Comparison of ENCODE assay signal across 8 cellular contexts in genomic region chr11:2376751-2377451, GRCh38. TPM values are rescaled to one million over a fixed set of nuclear protein-coding genes. Genes with fewer than 3 reads are reported as not detected.
A peak's percentile ranks its signal among the peaks of the same experiment; 100 is the strongest.
DNase-seq lines count a peak whose midpoint lies in the region; ATAC-seq and TF ChIP-seq lines count a peak whose summit lies in the region.

CD81 (plus strand) TSS chr11:2377310; CDS start chr11:2377550, 240 bp downstream.

- no peak within 1 kb of the TSS for H2BK20ac ChIP-seq in H9 (ENCODE audit: low read depth, low read length, poor library complexity, severe bottlenecking)

- H3K18ac ChIP-seq in H9 (ENCODE audit: insufficient read length, low read depth, low read length): peak within 1 kb of the TSS; percentile 27

- no peak within 1 kb of the TSS for H3T11ph ChIP-seq in H9 (ENCODE audit: low read length)

- H3K9me2 ChIP-seq in PC-3 (replicated peaks; ENCODE audit: low read length): no peaks in the 10 kb centered on the region

- H3K27ac Mint-ChIP-seq in H9: peak within 1 kb of the TSS in 1 of 3 experiments; percentile 55; a peak in 2 of 7 replicates

- no peak within 1 kb of the TSS for H2BK15ac ChIP-seq in H9 (ENCODE audit: low read depth, low read length)

- intact Hi-C loops in PC-3 (cut with micrococcal nuclease): loop anchor here (1.0 kb wide), 1 partner anchor 23 kb away; the partner anchor contains the start of gene TSSC4

- no peaks in the 10 kb centered on the region for H3F3A ChIP-seq in PC-3 (ENCODE audit: low read length, unreplicated experiment)

- H3K4me2 ChIP-seq in DND-41 (ENCODE audit: insufficient read depth, low read length): peak within 1 kb of the TSS; percentile 98
- peak within 1 kb of the TSS; percentile 57 for H3K4me2 ChIP-seq in H9 (ENCODE audit: insufficient read depth, insufficient read length, low read length)
- peak within 1 kb of the TSS; percentile 94 for H3K4me2 ChIP-seq in PC-3 (ENCODE audit: low read length)

- CTCF ChIA-PET in PC-3 (lab: Charles Lee): no interaction called here

- H2BK5ac ChIP-seq in H9 (ENCODE audit: insufficient read length, low read length): no peak within 1 kb of the TSS

- peaks cover 9 to 17% of the 10 kb centered on the region in 2 experiments for H3K4me1 Mint-ChIP-seq in H9

- no peak within 1 kb of the TSS for H3K4ac ChIP-seq in H9 (ENCODE audit: low read depth, low read length)

- H3K23me2 ChIP-seq in H9 (ENCODE audit: insufficient read length, low read depth, low read length, poor library complexity, severe bottlenecking): peaks cover 11% of the 10 kb centered on the region

- no peak within 1 kb of the TSS for H4K5ac ChIP-seq in H9 (ENCODE audit: insufficient read length, low read depth, low read length)

- H3K27me3 Mint-ChIP-seq in H9 (ENCODE audit: low read depth): peaks cover 4% of the 10 kb centered on the region

- no peak within 1 kb of the TSS for H2BK12ac ChIP-seq in H9 (ENCODE audit: insufficient read length, low read depth, low read length)

- no peak within 1 kb of the TSS for H4K91ac ChIP-seq in H9 (ENCODE audit: insufficient read length, low read depth, low read length)

- H3K9me3 ChIP-seq in DND-41 (ENCODE audit: insufficient read depth, low read length, severe bottlenecking) (no peaks in the 10 kb centered on the region), H9 (ENCODE audit: control insufficient read depth, low read depth, low read length) (no peaks in the 10 kb centered on the region), PC-3 (ENCODE audit: low read length) (no peaks in the 10 kb centered on the region), neuron (ENCODE audit: low read length) (peaks cover 7% of the 10 kb centered on the region), thoracic aorta (no peaks in the 10 kb centered on the region)

- WGBS in H9 (ENCODE audit: extremely low coverage, insufficient read length, low lambda C conversion rate): no CpG with 5 or more reads among the region's 65 CpGs

- H3K4me1 ChIP-seq in DND-41 (ENCODE audit: insufficient read depth, low read length): peaks cover 40% of the 10 kb centered on the region
- H3K4me1 ChIP-seq in H9 (ENCODE audit: insufficient read depth, low read length): no peaks in the 10 kb centered on the region
- H3K4me1 ChIP-seq in PC-3 (ENCODE audit: insufficient read depth, low read length): no peaks in the 10 kb centered on the region
- peaks cover 6% of the 10 kb centered on the region for H3K4me1 ChIP-seq in neuron (ENCODE audit: insufficient read depth, low read length)
- peaks cover 22 to 37% of the 10 kb centered on the region in 2 donors for H3K4me1 ChIP-seq in thoracic aorta (ENCODE audit: control insufficient read depth in 1 of 2, low read depth in 2 of 2)

- H2AK5ac ChIP-seq in H9 (ENCODE audit: insufficient read length, low read length): no peak within 1 kb of the TSS

- H3K79me2 ChIP-seq in DND-41 (ENCODE audit: insufficient read depth, low read length): peaks cover 46% of the 10 kb centered on the region
- peaks cover 30% of the 10 kb centered on the region; the same call in 1 of the 2 replicates for H3K79me2 ChIP-seq in H9 (ENCODE audit: insufficient read depth, low read length)
- H3K79me2 ChIP-seq in PC-3 (ENCODE audit: low read length): peaks cover 45% of the 10 kb centered on the region

- peak within 1 kb of the TSS; percentile 91 to 98 for H3K4me3 ChIP-seq in DND-41 (ENCODE audit: low read depth in 1 of 2, low read length in 2 of 2)
- peak within 1 kb of the TSS; percentile 99 for H3K4me3 ChIP-seq in PC-3 (ENCODE audit: low read length)
- H3K4me3 ChIP-seq in fibroblast of villous mesenchyme (ENCODE audit: low read depth, low read length): peak within 1 kb of the TSS; percentile 86
- H3K4me3 ChIP-seq in neuron (ENCODE audit: low read length): peak within 1 kb of the TSS; percentile 94
- H3K4me3 ChIP-seq in thoracic aorta: peak within 1 kb of the TSS; percentile 75

- H3K36me3 ChIP-seq in DND-41 (ENCODE audit: insufficient read depth, low read length) (peaks cover 37% of the 10 kb centered on the region), PC-3 (ENCODE audit: low read depth, low read length) (no peaks in the 10 kb centered on the region), neuron (ENCODE audit: insufficient read depth, low read length) (peaks cover 19% of the 10 kb centered on the region), thoracic aorta (no peaks in the 10 kb centered on the region)

- H3K4me3 Mint-ChIP-seq in H9: peak within 1 kb of the TSS; percentile 87 to 92

- H2AFZ ChIP-seq in DND-41 (ENCODE audit: low read depth, low read length): peak within 1 kb of the TSS; percentile 59
- no peak within 1 kb of the TSS for H2AFZ ChIP-seq in H9 (ENCODE audit: low read length)
- H2AFZ ChIP-seq in PC-3 (ENCODE audit: low read length): peak within 1 kb of the TSS; percentile 67
- H2AFZ ChIP-seq in neuron (ENCODE audit: low read depth, low read length): no peak within 1 kb of the TSS

- H3K79me1 ChIP-seq in H9 (ENCODE audit: insufficient read depth, low read depth, low read length, poor library complexity, severe bottlenecking): no peaks in the 10 kb centered on the region

- BruUV-seq in PC-3 (replicated peaks; lab: Mats Ljungman, UMichigan): no TSS peak

- H4K20me1 ChIP-seq in DND-41 (ENCODE audit: insufficient read depth, low read length) (peaks cover 61% of the 10 kb centered on the region), H9 (ENCODE audit: control insufficient read depth, insufficient read depth, insufficient read length) (no peaks in the 10 kb centered on the region), PC-3 (ENCODE audit: low read length) (peaks cover 37% of the 10 kb centered on the region)

- H3K9ac ChIP-seq in DND-41 (ENCODE audit: low read depth, low read length) (peak within 1 kb of the TSS; percentile 97), H9 (ENCODE audit: extremely low read depth, insufficient read length, low read length) (peak within 1 kb of the TSS; percentile 72), PC-3 (ENCODE audit: low read length) (peak within 1 kb of the TSS; percentile 86)

- peak within 1 kb of the TSS; percentile 78 for H3K27ac ChIP-seq in DND-41 (ENCODE audit: low read length)
- H3K27ac ChIP-seq in H9 (ENCODE audit: insufficient read length, low read depth, low read length): no peak within 1 kb of the TSS
- H3K27ac ChIP-seq in PC-3 (ENCODE audit: low read length): no peak within 1 kb of the TSS
- peak within 1 kb of the TSS; percentile 87 to 96 for H3K27ac ChIP-seq in thoracic aorta

- peak; percentile 69 for ATAC-seq in DND-41 (ENCODE audit: insufficient read depth, low read depth)
- ATAC-seq in PC-3: peak; percentile 75
- ATAC-seq in thoracic aorta (ENCODE audit: insufficient number of reproducible peaks, low FRiP score, low read depth): peak; percentile 43

- H3K36me3 Mint-ChIP-seq in H9 (ENCODE audit: insufficient read depth in 1 of 3, low read depth in 3 of 3): peaks cover 2 to 8% (median 7%) of the 10 kb centered on the region in 3 experiments

- POLR2A ChIA-PET in PC-3 (lab: Charles Lee; ENCODE audit: unreplicated experiment): interaction anchor here (0.5 to 0.7 kb wide), 6 partner anchors 14 to 994 kb away, joined by 3 to 6 read pairs (median 3); no protein-coding TSS in a partner anchor

- no peaks in the 10 kb centered on the region for H3K27me3 ChIP-seq in DND-41 (ENCODE audit: insufficient read depth, low read length, poor library complexity)
- no peaks in the 10 kb centered on the region; the same call in 1 of the 2 replicates for H3K27me3 ChIP-seq in H9 (ENCODE audit: insufficient read depth, low read length)
- H3K27me3 ChIP-seq in PC-3 (ENCODE audit: low read length): no peaks in the 10 kb centered on the region
- H3K27me3 ChIP-seq in neuron (ENCODE audit: insufficient read depth, low read length): no peaks in the 10 kb centered on the region
- no peaks in the 10 kb centered on the region for H3K27me3 ChIP-seq in thoracic aorta (replicated peaks; ENCODE audit: insufficient read depth)

- no peak within 1 kb of the TSS for H4K8ac ChIP-seq in H9 (replicated peaks; ENCODE audit: insufficient read length, low read depth, low read length)

- peak within 1 kb of the TSS; percentile 44; the same call in 1 of the 2 replicates for H3K14ac ChIP-seq in H9 (ENCODE audit: insufficient read depth, low read length)

- no peak within 1 kb of the TSS for H3K23ac ChIP-seq in H9 (ENCODE audit: insufficient read length, low read depth, low read length)

- DNase-seq in DND-41 (peak; percentile 65), H9 (peak; percentile 54), PC-3 (peak; percentile 22), fibroblast of villous mesenchyme (ENCODE audit: low read depth) (peak; percentile 52), thoracic aorta (ENCODE audit: low spot score) (no peak), NOMO-1 treated with dmso at 0.1 percent for 144 hours (lab: John Stamatoyannopoulos, UW; ENCODE audit: unreplicated experiment) (no peak)
- peak; percentile 88 for DNase-seq in activated effector memory CD4-positive, alpha-beta T cell treated with anti-CD3 and anti-CD28 coated beads, Interleukin-2, amount 50 U/mL, for 16 hours

- peak; percentile 4 for TF ChIP-seq CTCF in DND-41 (IDR thresholded peaks at IDR 0.05; ENCODE audit: borderline replicate concordance, extremely low read depth, low read length, poor library complexity, severe bottlenecking)
- no peak for TF ChIP-seq CTCF in H9 (conservative IDR thresholded peaks at IDR 0.05)
- TF ChIP-seq CTCF in PC-3 (conservative IDR thresholded peaks at IDR 0.05; ENCODE audit: low read depth, low read length): no peak
- TF ChIP-seq CTCF in fibroblast of villous mesenchyme (IDR thresholded peaks at IDR 0.05; ENCODE audit: insufficient read depth, low read depth, low read length): no peak
- TF ChIP-seq CTCF in thoracic aorta (IDR thresholded peaks at IDR 0.05): no peak

- no peak within 1 kb of the TSS for H2BK120ac ChIP-seq in H9 (ENCODE audit: low read depth, low read length, poor library complexity, severe bottlenecking)

- H3K9me3 Mint-ChIP-seq in H9: peaks cover 0 to 2% of the 10 kb centered on the region in 2 experiments; a peak in 1 of 5 replicates

- no peak within 1 kb of the TSS for H3K56ac ChIP-seq in H9 (ENCODE audit: insufficient read length, low read depth, low read length)

RNA-seq across cellular contexts. Expression of gene CD81, which starts in this region (rescaled TPM):
- total RNA-seq in H9 (2021) (246 and 250 TPM in 2 replicates), PC-3 (2014; rRNA removed) (134 and 140 TPM in 2 replicates), fibroblast of villous mesenchyme (220 and 257 TPM in 2 replicates), thoracic aorta (100 to 1,000 TPM; 498 to 842 TPM)

Comparison
In these comparisons a context has a peak if more than half of its experiments do, and no peak if none do; other contexts are left out.
1. DNase-seq: peak in DND-41 (single experiment), H9 (single experiment), PC-3 (single experiment), activated effector memory CD4-positive, alpha-beta T cell treated with anti-CD3 and anti-CD28 coated beads, Interleukin-2, amount 50 U/mL, for 16 hours (single experiment) and fibroblast of villous mesenchyme (single experiment); none in thoracic aorta (single experiment) and NOMO-1 treated with dmso at 0.1 percent for 144 hours (single experiment).
2. H2AFZ ChIP-seq: peak in DND-41 (single experiment) and PC-3 (single experiment); none in H9 (single experiment) and neuron (single experiment).
3. H3K27ac ChIP-seq: peak in DND-41 (single experiment) and thoracic aorta (2 of 2); none in H9 (single experiment) and PC-3 (single experiment).
4. Peak in every context shown above with its lines, with median percentiles within 50 percentile points of each other: ATAC-seq, H3K4me2 ChIP-seq, H3K4me3 ChIP-seq and H3K9ac ChIP-seq.